ENCODE assay signal across 24 cellular contexts in genomic region chr2:56326346-56326741, GRCh38.
DNase-seq lines count a peak whose midpoint lies in the region; ATAC-seq and TF ChIP-seq lines count a peak whose summit lies in the region.
"Had no signal": no experiment of that assay in that cellular context is flagged by ENCODE, and none has a peak within 500 bp of the region (broad histone marks: within the 10 kb centered on the region; RNA-seq: fewer than 3 reads in every experiment).

No MANE protein-coding gene starts in this region.

- H3K4me3 ChIP-seq in heart left ventricle, result no peak overlapping the region
- H3K4me3 ChIP-seq: A549; BLaER1 treated with 17β-estradiol and CSF1 and Interleukin-3, amounts not matched to agents 10 nM and 100 nM; HAP-1 had no signal

- DNase-seq in Right ventricle myocardium inferior (ENCODE audit: missing footprints) (no peak), cardiac septum (ENCODE audit: low spot score) (no peak), HFFc6 (no peak), heart left ventricle (no peak), left ventricle myocardium superior (no peak), T1000 (lab: John Stamatoyannopoulos, UW) (no peak)
- DNase-seq: 8988T; ACHN; AML-193; BE2C; Calu3; CD4-positive, alpha-beta T cell; CD8-positive, alpha-beta memory T cell; COR-L47; DMS53; DMS79 treated with DMSO at 0.1 percent for 48 hours; GF-D8; GOT3 had no signal

- H3K9me3 ChIP-seq in heart left ventricle, result peaks cover 0 to 9% (median 0%) of the 10 kb centered on the region in 12 donors
- H3K9me3 ChIP-seq: A549; BE2C; BLaER1 treated with 17β-estradiol and CSF1 and Interleukin-3, amounts not matched to agents 10 nM and 100 nM; HAP-1 had no signal

- intact Hi-C loops in Right ventricle myocardium inferior (cut with DNase I), result no loop called here
- intact Hi-C loops in cardiac septum (cut with DNase I), result no loop called here
- intact Hi-C loops in heart left ventricle (cut with DNase I), result loop anchor here in 1 of 10 donors (5.0 kb wide), 1 partner anchor 196 kb away; no protein-coding TSS in a partner anchor
- intact Hi-C loops in left ventricle myocardium superior (cut with micrococcal nuclease), result no loop called here

- peak overlapping the region in 10 of 12 donors; percentile 3 to 74 (median 48) for H3K27ac ChIP-seq in heart left ventricle
- H3K27ac ChIP-seq: A549; BLaER1 treated with 17β-estradiol and CSF1 and Interleukin-3, amounts not matched to agents 10 nM and 100 nM had no signal

- no peak for TF ChIP-seq CTCF in HFFc6 (IDR thresholded peaks at IDR 0.05)
- TF ChIP-seq CTCF in heart left ventricle (IDR thresholded peaks at IDR 0.05), result no peak

- H3K4me3 Mint-ChIP-seq in HFFc6, result no peak overlapping the region
- H3K4me3 Mint-ChIP-seq: CD14-positive monocyte; CD4-positive, alpha-beta T cell; CD8-positive, alpha-beta memory T cell had no signal

- H3K36me3 Mint-ChIP-seq in HFFc6 (ENCODE audit: low read depth), result peaks cover 10% of the 10 kb centered on the region
- H3K36me3 Mint-ChIP-seq: CD14-positive monocyte; CD8-positive, alpha-beta memory T cell had no signal

- no peaks in the 10 kb centered on the region for H3K36me3 ChIP-seq in heart left ventricle
- H3K36me3 ChIP-seq: BE2C; BLaER1 treated with 17β-estradiol and CSF1 and Interleukin-3, amounts not matched to agents 10 nM and 100 nM; HAP-1 had no signal

- peaks cover 55% of the 10 kb centered on the region for H3K4me1 Mint-ChIP-seq in HFFc6 (ENCODE audit: low read depth)
- H3K4me1 Mint-ChIP-seq: CD14-positive monocyte; CD8-positive, alpha-beta memory T cell had no signal

- TF ChIP-seq POLR2A in heart left ventricle (IDR thresholded peaks at IDR 0.05), result no peak

- peak; percentile 52 for ATAC-seq in Right ventricle myocardium inferior
- ATAC-seq in heart left ventricle, result peak; percentile 76 to 92 (median 82)
- ATAC-seq in left ventricle myocardium superior, result peak; percentile 95
- no peak for ATAC-seq in HG02623 (IDR thresholded peaks at IDR 0.05; ENCODE audit: unreplicated experiment)
- no peak for ATAC-seq in GM21423 (IDR thresholded peaks at IDR 0.05; ENCODE audit: unreplicated experiment)
- ATAC-seq: A549 had no signal

- no peaks in the 10 kb centered on the region; the same call in none of the 2 replicates for H3K27me3 Mint-ChIP-seq in HFFc6 (ENCODE audit: insufficient read depth)
- H3K27me3 Mint-ChIP-seq: CD4-positive, alpha-beta T cell; CD8-positive, alpha-beta memory T cell had no signal

- peak overlapping the region; percentile 2; the same call in 1 of the 2 replicates for H3K27ac Mint-ChIP-seq in HFFc6
- H3K27ac Mint-ChIP-seq: CD14-positive monocyte; CD4-positive, alpha-beta T cell; CD8-positive, alpha-beta memory T cell had no signal

- H3K9me3 Mint-ChIP-seq in HFFc6, result peaks cover 19% of the 10 kb centered on the region
- H3K9me3 Mint-ChIP-seq: CD4-positive, alpha-beta T cell had no signal

- 14 to 24% (median 21%) methylated on average over 1 of the region's 1 CpG for WGBS in heart left ventricle, 4 donors

- H3K27me3 ChIP-seq in heart left ventricle, result no peaks in the 10 kb centered on the region
- H3K27me3 ChIP-seq: BE2C; BLaER1 treated with 17β-estradiol and CSF1 and Interleukin-3, amounts not matched to agents 10 nM and 100 nM had no signal

- H3K4me1 ChIP-seq in heart left ventricle, result peaks cover 0 to 29% (median 10%) of the 10 kb centered on the region in 12 donors
- H3K4me1 ChIP-seq: A549; BE2C; BLaER1 treated with 17β-estradiol and CSF1 and Interleukin-3, amounts not matched to agents 10 nM and 100 nM; HAP-1 had no signal

Comparison
In these comparisons a context has a peak if more than half of its experiments do, and no peak if none do; other contexts are left out.
1. ATAC-seq: peak in Right ventricle myocardium inferior (single experiment), heart left ventricle (4 of 4) and left ventricle myocardium superior (single experiment); none in HG02623 (single experiment) and GM21423 (single experiment).